2 cellular contexts compared by ENCODE assay signal in genomic region chrX:136148391-136148790, GRCh38.
TF ChIP-seq lines count a peak whose summit lies in the region.

No MANE protein-coding gene starts in this region.

TF ChIP-seq in SK-N-SH, 30 proteins besides CTCF, POLR2A, EP300 and RAD21 (continued from another document):
- no peak for TF ChIP-seq ZBTB33 (IDR thresholded peaks at IDR 0.05; ENCODE audit: borderline replicate concordance, low read depth)
- TF ChIP-seq SMC3 (IDR thresholded peaks at IDR 0.05; ENCODE audit: low read depth, low read length): no peak
- no peak for TF ChIP-seq MAX (IDR thresholded peaks at IDR 0.05; ENCODE audit: low read depth)
- no peak for TF ChIP-seq GATA2 (CRISPR knock-in tag; IDR thresholded peaks at IDR 0.05)

TF ChIP-seq in SK-N-SH treated with all-trans-retinoic acid at 6 μM for 48 hours, 23 proteins besides CTCF, POLR2A, EP300 and RAD21 (continued from another document):
- TF ChIP-seq POU6F1 (CRISPR knock-in tag; IDR thresholded peaks at IDR 0.05; ENCODE audit: borderline replicate concordance, low read depth) (no peak), ZNF8 (CRISPR knock-in tag; IDR thresholded peaks at IDR 0.05) (no peak), ZFP3 (CRISPR knock-in tag; IDR thresholded peaks at IDR 0.05) (no peak), PATZ1 (CRISPR knock-in tag; IDR thresholded peaks at IDR 0.05; ENCODE audit: borderline replicate concordance) (no peak)
